ENCODE assay signal across 19 cellular contexts in the genomic region with DNA sequence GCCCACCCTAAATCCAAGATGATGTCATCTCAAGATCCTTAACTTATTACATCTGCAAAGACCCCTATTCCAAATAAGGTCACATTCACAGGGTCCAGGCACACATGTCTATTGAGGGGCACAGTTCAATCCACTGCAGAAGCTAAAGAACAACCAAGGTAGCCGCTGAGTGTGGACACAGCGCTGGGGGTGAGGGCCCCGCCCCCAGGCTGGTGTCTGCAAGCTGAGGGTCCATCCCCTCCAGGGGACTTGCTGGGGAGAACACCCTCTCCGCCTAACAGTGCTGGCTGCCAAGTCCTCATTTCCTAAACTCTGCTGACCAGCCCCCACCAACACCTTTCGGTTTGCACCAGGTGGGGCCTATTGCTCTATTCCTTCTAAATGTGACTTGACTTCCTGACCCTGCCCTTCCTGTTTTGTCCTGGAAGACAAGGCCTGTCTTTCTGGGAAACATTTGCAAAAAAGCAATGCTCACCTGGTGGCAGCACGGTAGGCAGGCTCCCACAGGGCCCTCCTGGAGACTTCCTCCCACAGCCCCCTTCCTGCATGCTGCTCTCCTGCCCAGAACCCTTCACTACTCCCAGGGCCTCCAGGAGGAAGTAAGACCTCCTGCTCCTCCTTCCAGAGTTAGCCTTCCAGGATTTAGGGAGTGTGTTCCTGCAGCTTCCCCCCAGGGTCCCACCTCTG. TPM values are rescaled to one million over a fixed set of nuclear protein-coding genes. Genes with fewer than 3 reads are reported as not detected.
"Had no signal": no experiment of that assay in that cellular context is flagged by ENCODE, and none has a peak within 500 bp of the region (broad histone marks: within the 10 kb centered on the region; RNA-seq: fewer than 3 reads in every experiment).

No MANE protein-coding gene starts in this region.

- H3K27me3 Mint-ChIP-seq: activated naive CD8-positive, alpha-beta T cell had no signal

- H3K4me1 ChIP-seq: pancreas, stomach had no signal

- DNase-seq: activated CD4-positive, alpha-beta T cell treated with anti-CD3 and anti-CD28 coated beads, Interleukin-2, amount 50 U/mL, for 4 hours; activated effector memory CD4-positive, alpha-beta T cell treated with Interleukin-2 at 50 U/mL for 16 hours; activated T-cell treated with anti-CD3 and anti-CD28 coated beads, Interleukin-2, amount 50 U/mL, for 1 hour; aorta; foreskin melanocyte; head of caudate nucleus; left colon; pancreas; stimulated activated CD4-positive, alpha-beta T cell treated with anti-CD3 and anti-CD28 coated beads, Interleukin-4, amount 100 ng/mL, for 1 hour; stimulated activated CD8-positive, alpha-beta memory T cell treated with anti-CD3 and anti-CD28 coated beads, Interleukin-4, amount 100 ng/mL, for 48 hours; stomach; T-helper 2 cell had no signal

- H3K36me3 ChIP-seq: pancreas, stomach had no signal

- H3K27ac Mint-ChIP-seq: activated naive CD8-positive, alpha-beta T cell had no signal

- H3K27me3 ChIP-seq: pancreas, stomach had no signal

- ATAC-seq: left colon, pancreas had no signal

- H3K27ac ChIP-seq: pancreas, stomach had no signal

- H3K4me3 ChIP-seq: pancreas, stomach had no signal

- H3K9me3 Mint-ChIP-seq: nephron had no signal

- FAIRE-seq: colon, endothelial cell of umbilical vein, pancreas, urothelium cell line had no signal

- H3K9me3 ChIP-seq: pancreas, stomach had no signal

- H3K36me3 Mint-ChIP-seq: activated naive CD8-positive, alpha-beta T cell had no signal

- H3K4me3 Mint-ChIP-seq: activated naive CD8-positive, alpha-beta T cell; nephron had no signal

RNA-seq across cellular contexts. Expression of a gene that starts 24.4 kb away (rescaled TPM):
- total RNA-seq: aorta, endothelial cell of umbilical vein, left colon, lung microvascular endothelial cell, pancreas, renal cortical epithelial cell, stomach had no signal
- polyA plus RNA-seq: aorta, endothelial cell of umbilical vein, pancreas, stomach had no signal

RNA-seq across cellular contexts. Expression of a gene that starts 38.0 kb away (rescaled TPM):
- total RNA-seq: endothelial cell of umbilical vein, lung microvascular endothelial cell had no signal
- polyA plus RNA-seq: endothelial cell of umbilical vein had no signal
